35 cellular contexts compared by ENCODE assay signal in genomic region chr14:21149641-21150367, GRCh38. TPM values are rescaled to one million over a fixed set of nuclear protein-coding genes. Genes with fewer than 3 reads are reported as not detected.
"Had no signal": no experiment of that assay in that cellular context is flagged by ENCODE, and none has a peak within 500 bp of the region (broad histone marks: within the 10 kb centered on the region; RNA-seq: fewer than 3 reads in every experiment).

No MANE protein-coding gene starts in this region.

- H3K4me3 ChIP-seq: ascending aorta, cardiac muscle cell had no signal

- H3K4me1 ChIP-seq: ascending aorta had no signal

- DNase-seq: activated B cell treated with CpG ODN at 0.5 μM for 24 hours; activated CD4-positive, alpha-beta memory T cell treated with anti-CD3 and anti-CD28 coated beads for 36 hours; activated CD4-positive, alpha-beta T cell treated with anti-CD3 and anti-CD28 coated beads for 4 hours; activated CD4-positive, alpha-beta T cell treated with anti-CD3 and anti-CD28 coated beads, Interleukin-2, amount 50 U/mL, for 1 hour; activated CD4-positive, alpha-beta T cell treated with anti-CD3 and anti-CD28 coated beads, Interleukin-2, amount 50 U/mL, for 4 hours; activated CD4-positive, CD25-positive, alpha-beta regulatory T cell treated with anti-CD3 and anti-CD28 coated beads, Interleukin-2, amount 50 U/mL, for 72 hours; activated CD8-positive, alpha-beta memory T cell treated with anti-CD3 and anti-CD28 coated beads, Interleukin-2, amount 50 U/mL, for 4 hours; activated CD8-positive, alpha-beta T cell treated with anti-CD3 and anti-CD28 coated beads for 36 hours; activated effector memory CD4-positive, alpha-beta T cell treated with anti-CD3 and anti-CD28 coated beads, Interleukin-2, amount 50 U/mL, for 16 hours; activated gamma-delta T cell treated with Interleukin-2 at 50 U/mL for 16 hours; activated naive CD4-positive, alpha-beta T cell; activated naive CD4-positive, alpha-beta T cell treated with anti-CD3 and anti-CD28 coated beads for 36 hours; activated naive CD4-positive, alpha-beta T cell treated with anti-CD3 and anti-CD28 coated beads, Interleukin-2, amount 50 U/mL, for 16 hours; activated naive CD8-positive, alpha-beta T cell treated with anti-CD3 and anti-CD28 coated beads for 36 hours; activated T-cell treated with anti-CD3 and anti-CD28 coated beads for 4 hours; activated T-cell treated with anti-CD3 and anti-CD28 coated beads, Interleukin-2, amount 50 U/mL, for 1 hour; activated T-cell treated with anti-CD3 and anti-CD28 coated beads, Interleukin-2, amount 50 U/mL, for 4 hours; activated T-cell treated with anti-CD3 and anti-CD28 coated beads, Interleukin-2, amount 50 U/mL, for 72 hours; amygdala; anterior cingulate cortex; caudate nucleus; cerebellar nuclear complex; T-helper 1 cell; T-helper 2 cell; T-helper 9 cell had no signal

- FAIRE-seq: bronchial epithelial cell, TTC549 had no signal

- H3K36me3 ChIP-seq: ascending aorta, cardiac muscle cell had no signal

- H3K27ac ChIP-seq: ascending aorta, cardiac muscle cell, VCaP had no signal

- ATAC-seq: activated CD8-positive, alpha-beta T cell treated with anti-CD3 and anti-CD28 coated beads for 36 hours; activated naive CD4-positive, alpha-beta T cell treated with anti-CD3 and anti-CD28 coated beads, Interleukin-2, amount 50 U/mL, for 72 hours; activated T-cell treated with anti-CD3 and anti-CD28 coated beads, Interleukin-2, amount 50 U/mL, for 4 hours; activated T-cell treated with anti-CD3 and anti-CD28 coated beads, Interleukin-2, amount 50 U/mL, for 72 hours; activated T-helper 17 cell treated with anti-CD3 and anti-CD28 coated beads, Interleukin-2, amount 50 U/mL, for 72 hours had no signal

- H3K27me3 ChIP-seq: ascending aorta, cardiac muscle cell had no signal

RNA-seq across cellular contexts. Expression of gene OR5AU1, which starts 6.1 kb away (rescaled TPM):
- total RNA-seq: activated B cell treated with CpG ODN at 0.5 μM for 24 hours; activated CD4-positive, alpha-beta memory T cell treated with anti-CD3 and anti-CD28 coated beads for 36 hours; activated CD8-positive, alpha-beta memory T cell treated with anti-CD3 and anti-CD28 coated beads for 36 hours; activated naive CD4-positive, alpha-beta T cell treated with anti-CD3 and anti-CD28 coated beads for 36 hours; activated naive CD4-positive, alpha-beta T cell treated with anti-CD3 and anti-CD28 coated beads, Interleukin-2, amount 50 U/mL, for 72 hours; activated naive CD8-positive, alpha-beta T cell treated with anti-CD3 and anti-CD28 coated beads for 36 hours; activated T-cell treated with anti-CD3 and anti-CD28 coated beads, Interleukin-2, amount 50 U/mL, for 4 hours; activated T-cell treated with anti-CD3 and anti-CD28 coated beads, Interleukin-2, amount 50 U/mL, for 72 hours; activated T-helper 1 cell treated with anti-CD3 and anti-CD28 coated beads, Interleukin-12 subunit alpha, Interleukin-12 subunit beta, Interleukin-2, Interleukin-4 antibody, amounts not matched to agents 30 ng/mL and 10 ng/mL and 1 ng/mL, durations not matched to agents 14 hours and 24 hours and 36 hours; activated T-helper 17 cell treated with anti-CD3 and anti-CD28 coated beads, Interleukin-2, amount 50 U/mL, for 72 hours; ascending aorta; bronchial epithelial cell; cardiac muscle cell; chondrocyte had no signal
- polyA plus RNA-seq: cardiac muscle cell had no signal

RNA-seq across cellular contexts. Expression of gene TMEM253, which starts 48.9 kb away (rescaled TPM):
- total RNA-seq: activated B cell treated with CpG ODN at 0.5 μM for 24 hours; activated CD4-positive, alpha-beta memory T cell treated with anti-CD3 and anti-CD28 coated beads for 36 hours; activated CD8-positive, alpha-beta T cell treated with anti-CD3 and anti-CD28 coated beads for 36 hours; activated naive CD4-positive, alpha-beta T cell treated with anti-CD3 and anti-CD28 coated beads for 36 hours; activated naive CD8-positive, alpha-beta T cell treated with anti-CD3 and anti-CD28 coated beads for 36 hours; activated T-cell treated with anti-CD3 and anti-CD28 coated beads, Interleukin-2, amount 50 U/mL, for 4 hours; activated T-helper 1 cell treated with anti-CD3 and anti-CD28 coated beads, Interleukin-12 subunit alpha, Interleukin-12 subunit beta, Interleukin-2, Interleukin-4 antibody, amounts not matched to agents 30 ng/mL and 10 ng/mL and 1 ng/mL, durations not matched to agents 14 hours and 24 hours and 36 hours; activated T-helper 17 cell treated with anti-CD3 and anti-CD28 coated beads, Interleukin-2, amount 50 U/mL, for 72 hours; ascending aorta had no signal
